Comparison of ENCODE assay signal across 11 cellular contexts in genomic region chr5:16819522-16820167, GRCh38.
DNase-seq lines count a peak whose midpoint lies in the region; TF ChIP-seq lines count a peak whose summit lies in the region.
"Had no signal": no experiment of that assay in that cellular context is flagged by ENCODE, and none has a peak within 500 bp of the region (broad histone marks: within the 10 kb centered on the region; RNA-seq: fewer than 3 reads in every experiment).

No MANE protein-coding gene starts in this region.

- 54 to 55% methylated on average over 4 of the region's 4 CpGs for WGBS in lower leg skin, 2 donors

- intact Hi-C loops in lower leg skin (cut with DNase I; ENCODE audit: low total_unique reads): no loop called here

- no peak for TF ChIP-seq POLR2A in lower leg skin (IDR thresholded peaks at IDR 0.05)

- DNase-seq in HCEC 1CT (peak; percentile 69), astrocyte of the spinal cord (ENCODE audit: low read depth, low spot score) (peak; percentile 63), iris pigment epithelial cell (ENCODE audit: low read depth) (peak; percentile 68), stromal cell of bone marrow (ENCODE audit: low read depth) (peak; percentile 75), NCI-H774 (lab: John Stamatoyannopoulos, UW) (no peak), NCI-H226 (no peak), lower leg skin (ENCODE audit: low spot score in 2 of 2) (no peak)
- no peak for DNase-seq in effector CD4-positive, alpha-beta T cell
- DNase-seq: GOT3, left colon, NCI-H1105 treated with DMSO at 0.1 percent for 48 hours had no signal

- TF ChIP-seq CTCF in astrocyte of the spinal cord (IDR thresholded peaks at IDR 0.05; ENCODE audit: low read depth, low read length): no peak
- TF ChIP-seq CTCF in lower leg skin (IDR thresholded peaks at IDR 0.05): no peak

- H3K4me3 ChIP-seq in astrocyte of the spinal cord (ENCODE audit: low read depth, low read length): no peak overlapping the region
- H3K4me3 ChIP-seq in lower leg skin (ENCODE audit: low read depth, poor library complexity, severe bottlenecking): no peak overlapping the region

- in situ Hi-C loops in astrocyte of the spinal cord (cut with HindIII; ENCODE audit: low sequenced_read_pairs): no loop called here

Comparison
In these comparisons a context has a peak if more than half of its experiments do, and no peak if none do; other contexts are left out.
1. DNase-seq: peak in HCEC 1CT (single experiment), astrocyte of the spinal cord (single experiment), iris pigment epithelial cell (single experiment) and stromal cell of bone marrow (single experiment); none in NCI-H774 (single experiment), NCI-H226 (single experiment), lower leg skin (0 of 2) and effector CD4-positive, alpha-beta T cell (single experiment).